Comparison of ENCODE assay signal across 2 cellular contexts in genomic region chr1:200795151-200795550, GRCh38.
TF ChIP-seq lines count a peak whose summit lies in the region.

No MANE protein-coding gene starts in this region.

TF ChIP-seq in SK-N-SH, 30 proteins besides CTCF, POLR2A, EP300 and RAD21:
- no peak for TF ChIP-seq ELF1 (IDR thresholded peaks at IDR 0.05)
- no peak for TF ChIP-seq JUND (IDR thresholded peaks at IDR 0.05)
- no peak for TF ChIP-seq YY1 (IDR thresholded peaks at IDR 0.05; ENCODE audit: low read depth)
- TF ChIP-seq FOSL2 (IDR thresholded peaks at IDR 0.05; ENCODE audit: borderline replicate concordance, low read depth): peak; percentile 27; the same call in 1 of the 2 replicates
- TF ChIP-seq MEF2A (IDR thresholded peaks at IDR 0.05; ENCODE audit: borderline replicate concordance, low read depth): no peak
- TF ChIP-seq USF1 (IDR thresholded peaks at IDR 0.05; ENCODE audit: borderline replicate concordance, low read depth): no peak
- TF ChIP-seq, protein P1, sequence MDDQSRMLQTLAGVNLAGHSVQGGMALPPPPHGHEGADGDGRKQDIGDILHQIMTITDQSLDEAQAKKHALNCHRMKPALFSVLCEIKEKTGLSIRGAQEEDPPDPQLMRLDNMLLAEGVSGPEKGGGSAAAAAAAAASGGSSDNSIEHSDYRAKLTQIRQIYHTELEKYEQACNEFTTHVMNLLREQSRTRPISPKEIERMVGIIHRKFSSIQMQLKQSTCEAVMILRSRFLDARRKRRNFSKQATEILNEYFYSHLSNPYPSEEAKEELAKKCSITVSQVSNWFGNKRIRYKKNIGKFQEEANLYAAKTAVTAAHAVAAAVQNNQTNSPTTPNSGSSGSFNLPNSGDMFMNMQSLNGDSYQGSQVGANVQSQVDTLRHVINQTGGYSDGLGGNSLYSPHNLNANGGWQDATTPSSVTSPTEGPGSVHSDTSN (IDR thresholded peaks at IDR 0.05): no peak

TF ChIP-seq in WTC11, 78 proteins besides CTCF, POLR2A, EP300 and RAD21:
- TF ChIP-seq ZSCAN18 (CRISPR knock-in tag; IDR thresholded peaks at IDR 0.05) (no peak), ZNF512 (CRISPR knock-in tag; IDR thresholded peaks at IDR 0.05; ENCODE audit: borderline replicate concordance) (no peak), NR1H2 (CRISPR knock-in tag; IDR thresholded peaks at IDR 0.05) (no peak), ZNF425 (CRISPR knock-in tag; conservative IDR thresholded peaks at IDR 0.05) (no peak), CBFB (CRISPR knock-in tag; IDR thresholded peaks at IDR 0.05; ENCODE audit: low read depth) (no peak), ZNF121 (CRISPR knock-in tag; IDR thresholded peaks at IDR 0.05) (no peak), NFYB (CRISPR knock-in tag; conservative IDR thresholded peaks at IDR 0.05; ENCODE audit: low read depth) (no peak), SMAD4 (CRISPR knock-in tag; IDR thresholded peaks at IDR 0.05) (no peak), ATF1 (CRISPR knock-in tag; IDR thresholded peaks at IDR 0.05) (no peak), MLX (CRISPR knock-in tag; IDR thresholded peaks at IDR 0.05) (no peak), FOXK1 (CRISPR knock-in tag; IDR thresholded peaks at IDR 0.05) (no peak), CREB1 (CRISPR knock-in tag; IDR thresholded peaks at IDR 0.05) (no peak), ETV6 (CRISPR knock-in tag; IDR thresholded peaks at IDR 0.05) (no peak)
- TF ChIP-seq, protein P2, sequence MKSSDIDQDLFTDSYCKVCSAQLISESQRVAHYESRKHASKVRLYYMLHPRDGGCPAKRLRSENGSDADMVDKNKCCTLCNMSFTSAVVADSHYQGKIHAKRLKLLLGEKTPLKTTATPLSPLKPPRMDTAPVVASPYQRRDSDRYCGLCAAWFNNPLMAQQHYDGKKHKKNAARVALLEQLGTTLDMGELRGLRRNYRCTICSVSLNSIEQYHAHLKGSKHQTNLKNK (CRISPR knock-in tag; IDR thresholded peaks at IDR 0.05): no peak
- TF ChIP-seq, protein P3, sequence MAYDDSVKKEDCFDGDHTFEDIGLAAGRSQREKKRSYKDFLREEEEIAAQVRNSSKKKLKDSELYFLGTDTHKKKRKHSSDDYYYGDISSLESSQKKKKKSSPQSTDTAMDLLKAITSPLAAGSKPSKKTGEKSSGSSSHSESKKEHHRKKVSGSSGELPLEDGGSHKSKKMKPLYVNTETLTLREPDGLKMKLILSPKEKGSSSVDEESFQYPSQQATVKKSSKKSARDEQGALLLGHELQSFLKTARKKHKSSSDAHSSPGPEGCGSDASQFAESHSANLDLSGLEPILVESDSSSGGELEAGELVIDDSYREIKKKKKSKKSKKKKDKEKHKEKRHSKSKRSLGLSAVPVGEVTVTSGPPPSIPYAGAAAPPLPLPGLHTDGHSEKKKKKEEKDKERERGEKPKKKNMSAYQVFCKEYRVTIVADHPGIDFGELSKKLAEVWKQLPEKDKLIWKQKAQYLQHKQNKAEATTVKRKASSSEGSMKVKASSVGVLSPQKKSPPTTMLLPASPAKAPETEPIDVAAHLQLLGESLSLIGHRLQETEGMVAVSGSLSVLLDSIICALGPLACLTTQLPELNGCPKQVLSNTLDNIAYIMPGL (CRISPR knock-in tag; IDR thresholded peaks at IDR 0.05): no peak
- TF ChIP-seq, protein P4, sequence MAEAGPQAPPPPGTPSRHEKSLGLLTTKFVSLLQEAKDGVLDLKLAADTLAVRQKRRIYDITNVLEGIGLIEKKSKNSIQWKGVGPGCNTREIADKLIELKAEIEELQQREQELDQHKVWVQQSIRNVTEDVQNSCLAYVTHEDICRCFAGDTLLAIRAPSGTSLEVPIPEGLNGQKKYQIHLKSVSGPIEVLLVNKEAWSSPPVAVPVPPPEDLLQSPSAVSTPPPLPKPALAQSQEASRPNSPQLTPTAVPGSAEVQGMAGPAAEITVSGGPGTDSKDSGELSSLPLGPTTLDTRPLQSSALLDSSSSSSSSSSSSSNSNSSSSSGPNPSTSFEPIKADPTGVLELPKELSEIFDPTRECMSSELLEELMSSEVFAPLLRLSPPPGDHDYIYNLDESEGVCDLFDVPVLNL (CRISPR knock-in tag; IDR thresholded peaks at IDR 0.05; ENCODE audit: borderline replicate concordance, low read depth): no peak
- TF ChIP-seq, protein P5, sequence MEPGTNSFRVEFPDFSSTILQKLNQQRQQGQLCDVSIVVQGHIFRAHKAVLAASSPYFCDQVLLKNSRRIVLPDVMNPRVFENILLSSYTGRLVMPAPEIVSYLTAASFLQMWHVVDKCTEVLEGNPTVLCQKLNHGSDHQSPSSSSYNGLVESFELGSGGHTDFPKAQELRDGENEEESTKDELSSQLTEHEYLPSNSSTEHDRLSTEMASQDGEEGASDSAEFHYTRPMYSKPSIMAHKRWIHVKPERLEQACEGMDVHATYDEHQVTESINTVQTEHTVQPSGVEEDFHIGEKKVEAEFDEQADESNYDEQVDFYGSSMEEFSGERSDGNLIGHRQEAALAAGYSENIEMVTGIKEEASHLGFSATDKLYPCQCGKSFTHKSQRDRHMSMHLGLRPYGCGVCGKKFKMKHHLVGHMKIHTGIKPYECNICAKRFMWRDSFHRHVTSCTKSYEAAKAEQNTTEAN (CRISPR knock-in tag; IDR thresholded peaks at IDR 0.05): no peak
- TF ChIP-seq, protein P6, sequence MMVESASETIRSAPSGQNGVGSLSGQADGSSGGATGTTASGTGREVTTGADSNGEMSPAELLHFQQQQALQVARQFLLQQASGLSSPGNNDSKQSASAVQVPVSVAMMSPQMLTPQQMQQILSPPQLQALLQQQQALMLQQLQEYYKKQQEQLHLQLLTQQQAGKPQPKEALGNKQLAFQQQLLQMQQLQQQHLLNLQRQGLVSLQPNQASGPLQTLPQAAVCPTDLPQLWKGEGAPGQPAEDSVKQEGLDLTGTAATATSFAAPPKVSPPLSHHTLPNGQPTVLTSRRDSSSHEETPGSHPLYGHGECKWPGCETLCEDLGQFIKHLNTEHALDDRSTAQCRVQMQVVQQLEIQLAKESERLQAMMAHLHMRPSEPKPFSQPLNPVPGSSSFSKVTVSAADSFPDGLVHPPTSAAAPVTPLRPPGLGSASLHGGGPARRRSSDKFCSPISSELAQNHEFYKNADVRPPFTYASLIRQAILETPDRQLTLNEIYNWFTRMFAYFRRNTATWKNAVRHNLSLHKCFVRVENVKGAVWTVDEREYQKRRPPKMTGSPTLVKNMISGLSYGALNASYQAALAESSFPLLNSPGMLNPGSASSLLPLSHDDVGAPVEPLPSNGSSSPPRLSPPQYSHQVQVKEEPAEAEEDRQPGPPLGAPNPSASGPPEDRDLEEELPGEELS (CRISPR knock-in tag; IDR thresholded peaks at IDR 0.05): no peak
